Comparison of ENCODE assay signal across 21 cellular contexts in genomic region chr6:151350442-151351145, GRCh38. TPM values are rescaled to one million over a fixed set of nuclear protein-coding genes. Genes with fewer than 3 reads are reported as not detected.
DNase-seq lines count a peak whose midpoint lies in the region; ATAC-seq, FAIRE-seq and TF ChIP-seq lines count a peak whose summit lies in the region.
"Had no signal": no experiment of that assay in that cellular context is flagged by ENCODE, and none has a peak within 500 bp of the region (broad histone marks: within the 10 kb centered on the region; RNA-seq: fewer than 3 reads in every experiment).

No MANE protein-coding gene starts in this region.

- H3K9me3 Mint-ChIP-seq in activated CD4-positive, alpha-beta memory T cell treated with anti-CD3 and anti-CD28 coated beads for 36 hours = no peaks in the 10 kb centered on the region
- H3K9me3 Mint-ChIP-seq: CD8-positive, alpha-beta memory T cell had no signal

- H3K4me3 ChIP-seq in HCT116 (replicated peaks in 1 of 2; ENCODE audit: low read depth in 1 of 2, low read length in 2 of 2) = no peak overlapping the region
- H3K4me3 ChIP-seq in neuronal stem cell (ENCODE audit: low read length in 2 of 2) = no peak overlapping the region
- H3K4me3 ChIP-seq: BLaER1 treated with 17β-estradiol and CSF1 and Interleukin-3, amounts not matched to agents 10 nM and 100 nM; GM23248; HAP-1 had no signal

- no peak overlapping the region for H4K8ac ChIP-seq in neuronal stem cell (ENCODE audit: low read depth, low read length)

- H3K9me2 ChIP-seq in HCT116 (ENCODE audit: insufficient read depth) = no peaks in the 10 kb centered on the region

- H3K14ac ChIP-seq in neuronal stem cell (ENCODE audit: low read length) = no peak overlapping the region

- H3K4me2 ChIP-seq in HCT116 (ENCODE audit: low read length) (no peak overlapping the region), neuronal stem cell (ENCODE audit: insufficient read depth, low read length, poor library complexity, severe bottlenecking) (no peak overlapping the region)
- H3K4me2 ChIP-seq: BLaER1 treated with 17β-estradiol and CSF1 and Interleukin-3, amounts not matched to agents 10 nM and 100 nM had no signal

- no peak overlapping the region for H2BK5ac ChIP-seq in neuronal stem cell (ENCODE audit: low read length)

- H3K36me3 ChIP-seq in HCT116 (ENCODE audit: control insufficient read depth in 1 of 2, insufficient read depth in 2 of 2, low read length in 2 of 2) (peaks cover 33 to 82% of the 10 kb centered on the region in 2 experiments), neuronal stem cell (replicated peaks in 1 of 2; ENCODE audit: control insufficient read depth in 2 of 2, insufficient read depth in 2 of 2, low read length in 2 of 2) (peaks cover 9 to 19% of the 10 kb centered on the region in 2 donors)

- intact Hi-C loops in HCT116 (cut with micrococcal nuclease) = no loop called here
- intact Hi-C loops in activated CD4-positive, alpha-beta memory T cell treated with anti-CD3 and anti-CD28 coated beads for 36 hours (cut with micrococcal nuclease) = no loop called here

- H3K79me2 ChIP-seq in HCT116 (ENCODE audit: insufficient read depth, low read length) = peaks cover 93% of the 10 kb centered on the region

- no peak overlapping the region for H2BK12ac ChIP-seq in neuronal stem cell (ENCODE audit: low read length)

- H3K9me3 ChIP-seq in HCT116 (ENCODE audit: control insufficient read depth in 1 of 2, insufficient read depth in 1 of 2, low read depth in 1 of 2, low read length in 2 of 2) = no peaks in the 10 kb centered on the region
- H3K9me3 ChIP-seq in neuronal stem cell (replicated peaks in 1 of 2; ENCODE audit: control insufficient read depth in 2 of 2, insufficient read depth in 1 of 2, low read depth in 1 of 2, low read length in 2 of 2) = no peaks in the 10 kb centered on the region
- H3K9me3 ChIP-seq: BLaER1 treated with 17β-estradiol and CSF1 and Interleukin-3, amounts not matched to agents 10 nM and 100 nM; HAP-1 had no signal

- H3K36me3 Mint-ChIP-seq in activated CD4-positive, alpha-beta memory T cell treated with anti-CD3 and anti-CD28 coated beads for 36 hours = no peaks in the 10 kb centered on the region

- H3K27me3 Mint-ChIP-seq in activated CD4-positive, alpha-beta memory T cell treated with anti-CD3 and anti-CD28 coated beads for 36 hours = no peaks in the 10 kb centered on the region

- H3K4me1 Mint-ChIP-seq in activated CD4-positive, alpha-beta memory T cell treated with anti-CD3 and anti-CD28 coated beads for 36 hours (ENCODE audit: low read depth) = no peaks in the 10 kb centered on the region
- H3K4me1 Mint-ChIP-seq: B cell; CD8-positive, alpha-beta memory T cell had no signal

- peaks cover 69% of the 10 kb centered on the region for H4K20me1 ChIP-seq in HCT116 (ENCODE audit: insufficient read depth)

- H2AFZ ChIP-seq in HCT116 (ENCODE audit: low read depth, low read length, poor library complexity, severe bottlenecking) (no peak overlapping the region), neuronal stem cell (ENCODE audit: low read length) (no peak overlapping the region)
- H2AFZ ChIP-seq: GM23248 had no signal

- TF ChIP-seq POLR2A in HCT116 (IDR thresholded peaks at IDR 0.05; ENCODE audit: borderline replicate concordance, extremely low read depth, insufficient read depth, insufficient read length) = no peak

- FAIRE-seq in frontal cortex (lab: Jason Lieb, UNC) = no peak
- FAIRE-seq: G401.6, GM12891, GM19239 had no signal

- H2BK15ac ChIP-seq in neuronal stem cell (ENCODE audit: low read length) = no peak overlapping the region

- TF ChIP-seq CTCF in HCT116 (IDR thresholded peaks at IDR 0.05 in 2 of 3, conservative IDR thresholded peaks at IDR 0.05 in 1 of 3; ENCODE audit: borderline replicate concordance in 1 of 3, insufficient read depth in 1 of 3, low read depth in 2 of 3, low read length in 2 of 3) = no peak

- H2BK120ac ChIP-seq in neuronal stem cell (ENCODE audit: low read depth, low read length) = no peak overlapping the region

- H4K91ac ChIP-seq in neuronal stem cell (ENCODE audit: low read depth, low read length, poor library complexity) = no peak overlapping the region

- CTCF ChIA-PET in HCT116 (lab: Charles Lee) = no interaction called here
- CTCF ChIA-PET in activated CD4-positive, alpha-beta memory T cell treated with anti-CD3 and anti-CD28 coated beads for 36 hours (lab: Charles Lee) = interaction anchor here (1.1 to 1.7 kb wide), 3 partner anchors 16 to 336 kb away, joined by 3 to 5 read pairs (median 3); no protein-coding TSS in a partner anchor

- TF ChIP-seq RAD21 in HCT116 (IDR thresholded peaks at IDR 0.05; ENCODE audit: low read depth) = no peak

- no peak overlapping the region for H3K27ac Mint-ChIP-seq in activated CD4-positive, alpha-beta memory T cell treated with anti-CD3 and anti-CD28 coated beads for 36 hours
- H3K27ac Mint-ChIP-seq: B cell had no signal

- DNase-seq in HCT116 (ENCODE audit: low read depth, low spot score) (no peak), cerebellum (ENCODE audit: low spot score) (peak; percentile 28), mesenteric fat pad (ENCODE audit: low spot score) (peak; percentile 51), neuronal stem cell (ENCODE audit: low spot score) (no peak), frontal cortex (ENCODE audit: low spot score in 2 of 2) (no peak), foreskin melanocyte (no peak)
- no peak for DNase-seq in activated CD4-positive, alpha-beta memory T cell treated with anti-CD3 and anti-CD28 coated beads for 36 hours
- DNase-seq: CD8-positive, alpha-beta memory T cell; COR-L47; DMS53; DND-41; EL; GM23248 had no signal

- RAD21 ChIA-PET in HCT116 (lab: Charles Lee; ENCODE audit: low non-redundant PET in 1 of 2, low total read pairs in 2 of 2, uncharacterized antibody in 2 of 2, unreplicated experiment in 2 of 2) = no interaction called here

- ATAC-seq in HCT116 = no peak
- ATAC-seq in HG03520 (IDR thresholded peaks at IDR 0.05; ENCODE audit: unreplicated experiment) = no peak

- H3K27ac ChIP-seq in HCT116 (ENCODE audit: low read depth, low read length) (no peak overlapping the region), neuronal stem cell (replicated peaks; ENCODE audit: low read length) (no peak overlapping the region)
- H3K27ac ChIP-seq: BLaER1 treated with 17β-estradiol and CSF1 and Interleukin-3, amounts not matched to agents 10 nM and 100 nM; GM23248; HL-60 had no signal

- no peaks in the 10 kb centered on the region for H3K27me3 ChIP-seq in HCT116 (ENCODE audit: insufficient read depth, low read length)
- H3K27me3 ChIP-seq in neuronal stem cell (ENCODE audit: control insufficient read depth in 3 of 3, insufficient read depth in 3 of 3, low read depth in 1 of 3, low read length in 3 of 3) = no peaks in the 10 kb centered on the region
- H3K27me3 ChIP-seq: BLaER1 treated with 17β-estradiol and CSF1 and Interleukin-3, amounts not matched to agents 10 nM and 100 nM had no signal

- no TSS peak for BruUV-seq in HCT116 (replicated peaks; lab: Mats Ljungman, UMichigan)

- H3K18ac ChIP-seq in neuronal stem cell (ENCODE audit: low read length) = peak overlapping the region; percentile 18

- peaks cover 0 to 17% of the 10 kb centered on the region in 2 experiments; a peak in 1 of 4 replicates for H3K4me1 ChIP-seq in HCT116 (ENCODE audit: control insufficient read depth in 1 of 2, insufficient read depth in 2 of 2, low read length in 2 of 2)
- no peaks in the 10 kb centered on the region for H3K4me1 ChIP-seq in neuronal stem cell (ENCODE audit: control insufficient read depth in 2 of 2, insufficient read depth in 1 of 2, low read depth in 1 of 2, low read length in 2 of 2)
- H3K4me1 ChIP-seq: HAP-1 had no signal

- no peak overlapping the region for H3K4ac ChIP-seq in neuronal stem cell (ENCODE audit: low read length)

- no peak overlapping the region for H3K4me3 Mint-ChIP-seq in activated CD4-positive, alpha-beta memory T cell treated with anti-CD3 and anti-CD28 coated beads for 36 hours
- H3K4me3 Mint-ChIP-seq: B cell; CD8-positive, alpha-beta memory T cell had no signal

- no CpG with 5 or more reads among the region's 20 CpGs for WGBS in neuronal stem cell (ENCODE audit: extremely low coverage in 2 of 2, insufficient read length in 2 of 2, insufficient replicate concordance in 1 of 2), 2 donors

- no peak overlapping the region for H3K23ac ChIP-seq in neuronal stem cell (ENCODE audit: low read depth, low read length, poor library complexity)

- H2AK5ac ChIP-seq in neuronal stem cell (ENCODE audit: low read depth, low read length) = no peak overlapping the region

- H3K9ac ChIP-seq in HCT116 (ENCODE audit: low read length) (no peak overlapping the region), neuronal stem cell (ENCODE audit: low read depth, low read length, poor library complexity) (no peak overlapping the region)
- H3K9ac ChIP-seq: BLaER1 treated with 17β-estradiol and CSF1 and Interleukin-3, amounts not matched to agents 10 nM and 100 nM; GM23248 had no signal

- POLR2A ChIA-PET in HCT116 (lab: Charles Lee) = no interaction called here
- POLR2A ChIA-PET in activated CD4-positive, alpha-beta memory T cell treated with anti-CD3 and anti-CD28 coated beads for 36 hours (lab: Charles Lee) = no interaction called here

- no peaks in the 10 kb centered on the region for H3K79me1 ChIP-seq in neuronal stem cell (ENCODE audit: low read depth, low read length)

TF ChIP-seq in HCT116, 20 proteins besides CTCF, POLR2A, EP300 and RAD21:
- TF ChIP-seq SIN3A (IDR thresholded peaks at IDR 0.05; ENCODE audit: low read depth) (0 out of 2 replicates have a peak, but pooled peaks have one; percentile 16), POLR2AphosphoS5 (IDR thresholded peaks at IDR 0.05; ENCODE audit: low read depth, low read length) (peak; percentile 4; the same call in 1 of the 2 replicates), CEBPB (IDR thresholded peaks at IDR 0.05; ENCODE audit: low read depth) (no peak)

RNA-seq across cellular contexts. Expression of gene ZBTB2, which starts 40.8 kb away (rescaled TPM):
- total RNA-seq in HCT116 (2021; ENCODE audit: unreplicated experiment) (12.5 TPM), cerebellum (6.9 TPM), mesenteric fat pad (10.7 TPM), frontal cortex (11.4 TPM)
- 7.5 and 7.9 TPM in 2 replicates for polyA plus RNA-seq in HCT116 (2012)
- 8.2 TPM for polyA plus RNA-seq in neuronal stem cell (2013, experiment 1 of 2)
- 7.9 TPM for polyA plus RNA-seq in neuronal stem cell (2013, experiment 2 of 2)
- total RNA-seq in activated CD4-positive, alpha-beta memory T cell treated with anti-CD3 and anti-CD28 coated beads for 36 hours = 10 to 100 TPM; 14.0 to 15.6 TPM

Comparison
In these comparisons a context has a peak if more than half of its experiments do, and no peak if none do; other contexts are left out.
1. DNase-seq: peak in cerebellum (single experiment) and mesenteric fat pad (single experiment); none in HCT116 (single experiment), neuronal stem cell (single experiment), frontal cortex (0 of 2), activated CD4-positive, alpha-beta memory T cell treated with anti-CD3 and anti-CD28 coated beads for 36 hours (single experiment) and foreskin melanocyte (single experiment).